8 cellular contexts compared by ENCODE assay signal in the genomic region with DNA sequence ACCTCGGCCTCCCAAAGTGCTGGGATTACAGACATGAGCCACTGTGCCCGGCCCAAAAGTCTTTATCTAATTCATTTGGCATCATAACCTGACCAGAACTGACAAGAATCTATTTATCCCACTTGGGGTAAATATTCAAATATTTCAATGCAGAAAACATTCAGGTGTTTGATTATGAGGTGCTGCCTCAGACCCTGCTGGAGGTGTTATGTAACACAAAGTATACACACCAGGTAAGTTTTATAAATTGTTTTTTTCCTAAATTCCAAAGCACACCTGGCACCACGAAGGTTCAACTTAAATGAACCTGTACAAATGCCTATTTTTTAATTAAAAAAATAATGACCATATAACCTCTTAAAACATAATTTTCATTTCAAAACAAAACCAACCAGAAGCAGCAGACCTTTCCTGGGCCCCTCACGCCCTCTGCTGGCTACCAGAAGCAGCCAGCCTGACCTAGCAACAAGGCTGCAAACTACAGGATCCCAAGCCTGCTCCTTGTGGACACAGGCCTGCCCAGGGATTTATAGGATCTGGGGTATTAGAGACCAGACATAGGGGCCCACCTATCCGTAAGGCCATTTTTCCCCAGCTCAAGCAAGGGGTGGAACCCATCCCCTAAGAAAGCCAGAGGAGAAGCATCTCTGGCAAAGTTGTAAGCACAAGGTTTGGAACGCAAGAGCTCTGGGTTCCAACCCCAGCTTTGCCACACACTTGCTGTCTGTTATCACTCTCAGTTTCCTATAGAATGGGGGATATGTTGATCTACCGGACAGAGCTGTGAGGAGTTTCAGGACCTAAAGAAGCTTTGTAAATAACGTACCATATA. TPM values are rescaled to one million over a fixed set of nuclear protein-coding genes. Genes with fewer than 3 reads are reported as not detected.
DNase-seq lines count a peak whose midpoint lies in the region; ATAC-seq and TF ChIP-seq lines count a peak whose summit lies in the region.

No MANE protein-coding gene starts in this region.

- H3K36me3 ChIP-seq in BJ (ENCODE audit: control insufficient read depth, insufficient read depth, low read length), result peaks cover 6% of the 10 kb centered on the region

- TF ChIP-seq CTCF in BJ (IDR thresholded peaks at IDR 0.05; ENCODE audit: insufficient read depth, low read depth, low read length) (peak; percentile 80), foreskin keratinocyte (conservative IDR thresholded peaks at IDR 0.05) (peak; percentile 70)

- ATAC-seq in GM18502 (IDR thresholded peaks at IDR 0.05; ENCODE audit: poor library complexity, unreplicated experiment) (peak; percentile 52), foreskin keratinocyte (peak; percentile 61), HG03025 (IDR thresholded peaks at IDR 0.05; ENCODE audit: low FRiP score, unreplicated experiment) (no peak), HG02840 (IDR thresholded peaks at IDR 0.05; ENCODE audit: low FRiP score, unreplicated experiment) (no peak)

- peak overlapping the region; percentile 33 for H3K27ac Mint-ChIP-seq in activated T-helper 2 cell treated with anti-CD3 and anti-CD28 coated beads, Interferon-gamma antibody, Interleukin-2, Interleukin-4, amounts not matched to agents 10 μg/mL and 5 μg/mL and 100 μg/mL, durations not matched to agents 14 hours and 24 hours and 36 hours

- intact Hi-C loops in activated T-helper 2 cell treated with anti-CD3 and anti-CD28 coated beads, Interferon-gamma antibody, Interleukin-2, Interleukin-4, amounts not matched to agents 10 μg/mL and 5 μg/mL and 100 μg/mL, durations not matched to agents 14 hours and 24 hours and 36 hours (cut with micrococcal nuclease), result no loop called here

- H3K4me3 Mint-ChIP-seq in activated T-helper 2 cell treated with anti-CD3 and anti-CD28 coated beads, Interferon-gamma antibody, Interleukin-2, Interleukin-4, amounts not matched to agents 10 μg/mL and 5 μg/mL and 100 μg/mL, durations not matched to agents 14 hours and 24 hours and 36 hours (ENCODE audit: low read depth), result no peak overlapping the region

- no peak overlapping the region for H3K4me3 ChIP-seq in BJ (ENCODE audit: low read depth, low read length)

- DNase-seq in BJ (ENCODE audit: low read depth) (no peak), NCI-H748 (lab: John Stamatoyannopoulos, UW; ENCODE audit: unreplicated experiment) (peak; percentile 23), foreskin keratinocyte (no peak), pons (ENCODE audit: low spot score) (peak; percentile 22)
- DNase-seq in activated T-helper 2 cell treated with anti-CD3 and anti-CD28 coated beads, Interferon-gamma antibody, Interleukin-2, Interleukin-4, amounts not matched to agents 10 μg/mL and 5 μg/mL and 100 μg/mL, durations not matched to agents 14 hours and 24 hours and 36 hours (ENCODE audit: low spot score), result no peak

- CTCF ChIA-PET in BJ (lab: Yijun Ruan, JAX), result interaction anchor here (1.0 to 1.6 kb wide), 5 partner anchors 10 to 188 kb away, joined by 3 to 5 read pairs (median 4); no protein-coding TSS in a partner anchor

- peaks cover 37% of the 10 kb centered on the region for H3K4me1 Mint-ChIP-seq in activated T-helper 2 cell treated with anti-CD3 and anti-CD28 coated beads, Interferon-gamma antibody, Interleukin-2, Interleukin-4, amounts not matched to agents 10 μg/mL and 5 μg/mL and 100 μg/mL, durations not matched to agents 14 hours and 24 hours and 36 hours (ENCODE audit: low read depth)

- no peaks in the 10 kb centered on the region for H3K4me1 ChIP-seq in foreskin keratinocyte

- H3K27me3 ChIP-seq in BJ (ENCODE audit: control insufficient read depth, insufficient read depth, low read length), result no peaks in the 10 kb centered on the region
- no peaks in the 10 kb centered on the region for H3K27me3 ChIP-seq in foreskin keratinocyte

- H3K27ac ChIP-seq in foreskin keratinocyte, result no peak overlapping the region

- peaks cover 33% of the 10 kb centered on the region for H3K36me3 Mint-ChIP-seq in activated T-helper 2 cell treated with anti-CD3 and anti-CD28 coated beads, Interferon-gamma antibody, Interleukin-2, Interleukin-4, amounts not matched to agents 10 μg/mL and 5 μg/mL and 100 μg/mL, durations not matched to agents 14 hours and 24 hours and 36 hours (ENCODE audit: low read depth)

- H3K27me3 Mint-ChIP-seq in activated T-helper 2 cell treated with anti-CD3 and anti-CD28 coated beads, Interferon-gamma antibody, Interleukin-2, Interleukin-4, amounts not matched to agents 10 μg/mL and 5 μg/mL and 100 μg/mL, durations not matched to agents 14 hours and 24 hours and 36 hours (ENCODE audit: low read depth), result no peaks in the 10 kb centered on the region

- POLR2A ChIA-PET in BJ (lab: Charles Lee), result no interaction called here

- no peaks in the 10 kb centered on the region for H3K9me3 Mint-ChIP-seq in activated T-helper 2 cell treated with anti-CD3 and anti-CD28 coated beads, Interferon-gamma antibody, Interleukin-2, Interleukin-4, amounts not matched to agents 10 μg/mL and 5 μg/mL and 100 μg/mL, durations not matched to agents 14 hours and 24 hours and 36 hours

RNA-seq across cellular contexts. Expression of a gene that starts 11.7 kb away (rescaled TPM):
- polyA plus RNA-seq in BJ (2011; rRNA removed) (48.9 and 53.6 TPM in 2 replicates), foreskin keratinocyte (35.5 and 37.6 TPM in 2 replicates)
- polyA minus RNA-seq in BJ (2011; rRNA and poly(A)+ RNA removed), result 32.2 and 40.1 TPM in 2 replicates
- 73.9 and 77.9 TPM in 2 replicates for total RNA-seq in activated T-helper 2 cell treated with anti-CD3 and anti-CD28 coated beads, Interferon-gamma antibody, Interleukin-2, Interleukin-4, amounts not matched to agents 10 μg/mL and 5 μg/mL and 100 μg/mL, durations not matched to agents 14 hours and 24 hours and 36 hours
- total RNA-seq in foreskin keratinocyte, result 31.6 and 34.9 TPM in 2 replicates

RNA-seq across cellular contexts. Expression of a gene that starts 25.9 kb away (rescaled TPM):
- polyA plus RNA-seq in BJ (2011; rRNA removed) (0.51 and 0.83 TPM in 2 replicates), foreskin keratinocyte (0.55 and 0.63 TPM in 2 replicates)
- 0.66 and 1.0 TPM in 2 replicates for polyA minus RNA-seq in BJ (2011; rRNA and poly(A)+ RNA removed)
- total RNA-seq in activated T-helper 2 cell treated with anti-CD3 and anti-CD28 coated beads, Interferon-gamma antibody, Interleukin-2, Interleukin-4, amounts not matched to agents 10 μg/mL and 5 μg/mL and 100 μg/mL, durations not matched to agents 14 hours and 24 hours and 36 hours, result 2.9 and 3.3 TPM in 2 replicates
- total RNA-seq in foreskin keratinocyte, result 0.49 and 0.54 TPM in 2 replicates

RNA-seq across cellular contexts. Expression of a gene that starts 26.9 kb away (rescaled TPM):
- polyA plus RNA-seq in BJ (2011; rRNA removed), result 5.6 and 8.0 TPM in 2 replicates
- polyA minus RNA-seq in BJ (2011; rRNA and poly(A)+ RNA removed), result 4.5 and 5.9 TPM in 2 replicates
- 313 and 315 TPM in 2 replicates for total RNA-seq in activated T-helper 2 cell treated with anti-CD3 and anti-CD28 coated beads, Interferon-gamma antibody, Interleukin-2, Interleukin-4, amounts not matched to agents 10 μg/mL and 5 μg/mL and 100 μg/mL, durations not matched to agents 14 hours and 24 hours and 36 hours
- 9.5 and 10.3 TPM in 2 replicates for total RNA-seq in foreskin keratinocyte
- polyA plus RNA-seq in foreskin keratinocyte, result 7.7 and 8.4 TPM in 2 replicates

RNA-seq across cellular contexts. Expression of a gene that starts 34.3 kb away (rescaled TPM):
- polyA plus RNA-seq in BJ (2011; rRNA removed), result 42.4 and 69.3 TPM in 2 replicates
- polyA minus RNA-seq in BJ (2011; rRNA and poly(A)+ RNA removed), result 33.6 and 71.9 TPM in 2 replicates
- total RNA-seq in activated T-helper 2 cell treated with anti-CD3 and anti-CD28 coated beads, Interferon-gamma antibody, Interleukin-2, Interleukin-4, amounts not matched to agents 10 μg/mL and 5 μg/mL and 100 μg/mL, durations not matched to agents 14 hours and 24 hours and 36 hours, result 18.3 and 21.9 TPM in 2 replicates
- 28.5 and 35.4 TPM in 2 replicates for total RNA-seq in foreskin keratinocyte
- 34.7 and 35.7 TPM in 2 replicates for polyA plus RNA-seq in foreskin keratinocyte

RNA-seq across cellular contexts. Expression of a gene that starts 48.0 kb away (rescaled TPM):
- polyA plus RNA-seq in BJ (2011; rRNA removed) (63.8 and 89.6 TPM in 2 replicates), foreskin keratinocyte (144 and 147 TPM in 2 replicates)
- 32.0 and 36.7 TPM in 2 replicates for polyA minus RNA-seq in BJ (2011; rRNA and poly(A)+ RNA removed)
- 97.3 and 103 TPM in 2 replicates for total RNA-seq in activated T-helper 2 cell treated with anti-CD3 and anti-CD28 coated beads, Interferon-gamma antibody, Interleukin-2, Interleukin-4, amounts not matched to agents 10 μg/mL and 5 μg/mL and 100 μg/mL, durations not matched to agents 14 hours and 24 hours and 36 hours
- 53.0 and 75.5 TPM in 2 replicates for total RNA-seq in foreskin keratinocyte

Comparison
In these comparisons a context has a peak if more than half of its experiments do, and no peak if none do; other contexts are left out.
1. DNase-seq: peak in NCI-H748 (single experiment) and pons (single experiment); none in BJ (single experiment), activated T-helper 2 cell treated with anti-CD3 and anti-CD28 coated beads, Interferon-gamma antibody, Interleukin-2, Interleukin-4, amounts not matched to agents 10 μg/mL and 5 μg/mL and 100 μg/mL, durations not matched to agents 14 hours and 24 hours and 36 hours (single experiment) and foreskin keratinocyte (0 of 2).
2. ATAC-seq: peak in GM18502 (single experiment) and foreskin keratinocyte (single experiment); none in HG03025 (single experiment) and HG02840 (single experiment).
3. RNA of a gene that starts 26.9 kb away (total RNA-seq): 313 to 315 TPM in activated T-helper 2 cell treated with anti-CD3 and anti-CD28 coated beads, Interferon-gamma antibody, Interleukin-2, Interleukin-4, amounts not matched to agents 10 μg/mL and 5 μg/mL and 100 μg/mL, durations not matched to agents 14 hours and 24 hours and 36 hours; 9.5 to 10.3 TPM in foreskin keratinocyte; every median in the first group is over 10 times any median in the second.